Comparison of ENCODE assay signal across 8 cellular contexts in the genomic region with DNA sequence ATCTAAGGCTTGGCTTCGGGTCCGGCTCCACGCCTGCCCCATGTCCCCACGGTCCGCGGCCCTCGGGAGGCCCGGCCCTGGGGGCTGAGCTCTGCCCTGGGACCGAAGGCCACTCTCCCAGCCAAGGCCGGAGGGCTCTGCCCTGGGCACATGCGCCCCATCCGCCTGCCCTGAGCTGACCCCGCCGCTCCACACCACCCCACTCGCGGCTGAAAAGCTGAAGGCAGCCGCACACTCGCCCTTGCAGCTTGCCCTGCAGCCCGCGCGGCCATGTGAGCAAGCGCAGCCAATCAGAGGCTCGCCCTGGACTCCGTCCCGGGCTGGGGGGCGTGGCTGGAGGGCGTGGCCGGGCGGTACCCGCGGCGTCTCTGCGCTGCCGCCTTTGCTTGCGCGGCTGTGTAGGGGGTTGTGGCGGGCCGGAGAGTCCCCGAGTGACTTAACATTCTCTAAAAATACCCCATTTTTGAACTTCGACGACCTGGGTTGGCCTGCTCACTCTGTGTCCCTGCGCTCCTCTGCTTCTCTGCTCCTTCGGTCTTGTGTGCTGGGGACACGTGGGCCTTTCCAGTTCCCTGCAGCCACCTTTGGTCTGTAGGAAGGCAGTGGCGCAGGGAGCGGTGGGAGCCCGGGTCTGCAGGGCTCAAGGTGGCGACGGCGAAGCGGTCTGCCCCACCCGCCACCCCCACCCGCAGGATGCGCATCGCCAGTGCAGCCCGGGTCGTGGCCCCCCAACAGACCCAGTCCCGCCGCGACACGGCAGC. TPM values are rescaled to one million over a fixed set of nuclear protein-coding genes. Genes with fewer than 3 reads are reported as not detected.
DNase-seq lines count a peak whose midpoint lies in the region; ATAC-seq and TF ChIP-seq lines count a peak whose summit lies in the region.

No MANE protein-coding gene starts in this region.

- H3K9me3 ChIP-seq in CD4-positive, alpha-beta T cell (ENCODE audit: control insufficient read depth, low read length) = no peaks in the 10 kb centered on the region
- no peaks in the 10 kb centered on the region for H3K9me3 ChIP-seq in endocrine pancreas (ENCODE audit: control insufficient read depth, low read length)

- intact Hi-C loops in CD4-positive, alpha-beta T cell (cut with DNase I, micrococcal nuclease) = loop anchor here (1.0 to 5.0 kb wide), 3 partner anchors 47 to 63 kb away; partner anchors contain the start of gene TMEM11 (in 2 of the 2)

- peak overlapping the region; percentile 72 for H3K27ac Mint-ChIP-seq in CD4-positive, alpha-beta T cell

- H3K4me3 ChIP-seq in endocrine pancreas (ENCODE audit: control insufficient read depth, insufficient read depth, low read length) = no peak overlapping the region

- H3K27ac ChIP-seq in CD4-positive, alpha-beta T cell (ENCODE audit: low read depth, low read length) = peak overlapping the region; percentile 83

- no peaks in the 10 kb centered on the region for H3K4me1 ChIP-seq in endocrine pancreas (ENCODE audit: control insufficient read depth, insufficient read depth, low read length)

- no peaks in the 10 kb centered on the region for H3K27me3 Mint-ChIP-seq in CD4-positive, alpha-beta T cell

- no peaks in the 10 kb centered on the region for H3K27me3 ChIP-seq in CD4-positive, alpha-beta T cell (ENCODE audit: control insufficient read depth, insufficient read depth, low read length)
- H3K27me3 ChIP-seq in endocrine pancreas (ENCODE audit: control insufficient read depth, insufficient read depth, low read length) = no peaks in the 10 kb centered on the region

- ATAC-seq in CD4-positive, alpha-beta T cell (ENCODE audit: poor library complexity) = peak; percentile 72
- peak; percentile 89 for ATAC-seq in GM19351 (IDR thresholded peaks at IDR 0.05; ENCODE audit: unreplicated experiment)
- ATAC-seq in HG03460 (IDR thresholded peaks at IDR 0.05; ENCODE audit: unreplicated experiment) = peak; percentile 90

- H3K4me3 Mint-ChIP-seq in CD4-positive, alpha-beta T cell = peak overlapping the region; percentile 94

- no peaks in the 10 kb centered on the region for H3K9me3 Mint-ChIP-seq in CD4-positive, alpha-beta T cell

- peaks cover 47% of the 10 kb centered on the region for H3K4me1 Mint-ChIP-seq in CD4-positive, alpha-beta T cell (ENCODE audit: low read depth)

- POLR2A ChIA-PET in CD4-positive, alpha-beta T cell (lab: Charles Lee) = interaction anchor here (0.8 to 5.4 kb wide), 9 partner anchors 8 to 232 kb away, joined by 3 to 36 read pairs (median 7); partner anchors contain the start of genes NATD1, TMEM11 and USP22

- peak overlapping the region; percentile 35 for H3K9ac ChIP-seq in endocrine pancreas (ENCODE audit: control insufficient read depth, insufficient read depth, low read length)

- no peaks in the 10 kb centered on the region for H3K36me3 ChIP-seq in endocrine pancreas (ENCODE audit: control insufficient read depth, insufficient read depth, low read length)

- CTCF ChIA-PET in CD4-positive, alpha-beta T cell (lab: Charles Lee) = interaction anchor here (1.2 to 2.7 kb wide), 4 partner anchors 12 to 181 kb away, joined by 4 to 12 read pairs (median 6); partner anchors contain the start of gene DHRS7B

- DNase-seq in CD4-positive, alpha-beta T cell = peak; percentile 80 to 97 (median 90)
- DNase-seq in NK-92 (lab: John Stamatoyannopoulos, UW; ENCODE audit: unreplicated experiment) (peak; percentile 47), midbrain (lab: John Stamatoyannopoulos, UW) (peak; percentile 96)
- DNase-seq in activated CD8-positive, alpha-beta memory T cell treated with anti-CD3 and anti-CD28 coated beads for 48 hours (ENCODE audit: low read depth in 2 of 3, low spot score in 2 of 3) = peak; percentile 90 to 96 (median 91)
- peak; percentile 92 to 93 for DNase-seq in stimulated activated CD8-positive, alpha-beta memory T cell treated with anti-CD3 and anti-CD28 coated beads, Interleukin-2, amount 100 ng/mL, for 1 hour (ENCODE audit: low read depth in 2 of 2)

- no peak for TF ChIP-seq CTCF in CD4-positive, alpha-beta T cell (IDR thresholded peaks at IDR 0.05)

- no peaks in the 10 kb centered on the region for H3K36me3 Mint-ChIP-seq in CD4-positive, alpha-beta T cell (ENCODE audit: low read depth)

RNA-seq across cellular contexts. Expression of gene MAP2K3, which starts 8.8 kb away (rescaled TPM):
- 10 to 100 TPM; 36.8 to 38.5 TPM for total RNA-seq in CD4-positive, alpha-beta T cell

RNA-seq across cellular contexts. Expression of gene NATD1, which starts 22.5 kb away (rescaled TPM):
- 1 to 10 TPM; 5.9 to 6.1 TPM for total RNA-seq in CD4-positive, alpha-beta T cell
